1 cellular context compared by ENCODE assay signal in genomic region chr2:101002562-101003277, GRCh38.
TF ChIP-seq lines count a peak whose summit lies in the region.

No MANE protein-coding gene starts in this region.

TF ChIP-seq in HepG2, 621 proteins besides CTCF, POLR2A, EP300 and RAD21 (continued from another document and continues in another):
- TF ChIP-seq, protein P1, sequence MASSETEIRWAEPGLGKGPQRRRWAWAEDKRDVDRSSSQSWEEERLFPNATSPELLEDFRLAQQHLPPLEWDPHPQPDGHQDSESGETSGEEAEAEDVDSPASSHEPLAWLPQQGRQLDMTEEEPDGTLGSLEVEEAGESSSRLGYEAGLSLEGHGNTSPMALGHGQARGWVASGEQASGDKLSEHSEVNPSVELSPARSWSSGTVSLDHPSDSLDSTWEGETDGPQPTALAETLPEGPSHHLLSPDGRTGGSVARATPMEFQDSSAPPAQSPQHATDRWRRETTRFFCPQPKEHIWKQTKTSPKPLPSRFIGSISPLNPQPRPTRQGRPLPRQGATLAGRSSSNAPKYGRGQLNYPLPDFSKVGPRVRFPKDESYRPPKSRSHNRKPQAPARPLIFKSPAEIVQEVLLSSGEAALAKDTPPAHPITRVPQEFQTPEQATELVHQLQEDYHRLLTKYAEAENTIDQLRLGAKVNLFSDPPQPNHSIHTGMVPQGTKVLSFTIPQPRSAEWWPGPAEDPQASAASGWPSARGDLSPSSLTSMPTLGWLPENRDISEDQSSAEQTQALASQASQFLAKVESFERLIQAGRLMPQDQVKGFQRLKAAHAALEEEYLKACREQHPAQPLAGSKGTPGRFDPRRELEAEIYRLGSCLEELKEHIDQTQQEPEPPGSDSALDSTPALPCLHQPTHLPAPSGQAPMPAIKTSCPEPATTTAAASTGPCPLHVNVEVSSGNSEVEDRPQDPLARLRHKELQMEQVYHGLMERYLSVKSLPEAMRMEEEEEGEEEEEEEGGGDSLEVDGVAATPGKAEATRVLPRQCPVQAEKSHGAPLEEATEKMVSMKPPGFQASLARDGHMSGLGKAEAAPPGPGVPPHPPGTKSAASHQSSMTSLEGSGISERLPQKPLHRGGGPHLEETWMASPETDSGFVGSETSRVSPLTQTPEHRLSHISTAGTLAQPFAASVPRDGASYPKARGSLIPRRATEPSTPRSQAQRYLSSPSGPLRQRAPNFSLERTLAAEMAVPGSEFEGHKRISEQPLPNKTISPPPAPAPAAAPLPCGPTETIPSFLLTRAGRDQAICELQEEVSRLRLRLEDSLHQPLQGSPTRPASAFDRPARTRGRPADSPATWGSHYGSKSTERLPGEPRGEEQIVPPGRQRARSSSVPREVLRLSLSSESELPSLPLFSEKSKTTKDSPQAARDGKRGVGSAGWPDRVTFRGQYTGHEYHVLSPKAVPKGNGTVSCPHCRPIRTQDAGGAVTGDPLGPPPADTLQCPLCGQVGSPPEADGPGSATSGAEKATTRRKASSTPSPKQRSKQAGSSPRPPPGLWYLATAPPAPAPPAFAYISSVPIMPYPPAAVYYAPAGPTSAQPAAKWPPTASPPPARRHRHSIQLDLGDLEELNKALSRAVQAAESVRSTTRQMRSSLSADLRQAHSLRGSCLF (CRISPR knock-in tag; IDR thresholded peaks at IDR 0.05; ENCODE audit: borderline replicate concordance), result no peak
- no peak for TF ChIP-seq ATF1 (CRISPR knock-in tag; IDR thresholded peaks at IDR 0.05)
- TF ChIP-seq PAX8 (CRISPR knock-in tag; IDR thresholded peaks at IDR 0.05; ENCODE audit: borderline replicate concordance), result no peak
- TF ChIP-seq MTERF4 (CRISPR knock-in tag; IDR thresholded peaks at IDR 0.05), result peak; percentile 61; the same call in 1 of the 2 replicates
- TF ChIP-seq ZNF713 (CRISPR knock-in tag; IDR thresholded peaks at IDR 0.05), result no peak
- no peak for TF ChIP-seq RELA (CRISPR knock-in tag; IDR thresholded peaks at IDR 0.05)
- no peak for TF ChIP-seq ZBTB2 (CRISPR knock-in tag; IDR thresholded peaks at IDR 0.05; ENCODE audit: low read depth)
- TF ChIP-seq ZMAT3 (CRISPR knock-in tag; conservative IDR thresholded peaks at IDR 0.05), result 0 out of 2 replicates have a peak, but pooled peaks have one; percentile 0
- no peak for TF ChIP-seq ZXDC (CRISPR knock-in tag; IDR thresholded peaks at IDR 0.05)
- TF ChIP-seq, protein P2, sequence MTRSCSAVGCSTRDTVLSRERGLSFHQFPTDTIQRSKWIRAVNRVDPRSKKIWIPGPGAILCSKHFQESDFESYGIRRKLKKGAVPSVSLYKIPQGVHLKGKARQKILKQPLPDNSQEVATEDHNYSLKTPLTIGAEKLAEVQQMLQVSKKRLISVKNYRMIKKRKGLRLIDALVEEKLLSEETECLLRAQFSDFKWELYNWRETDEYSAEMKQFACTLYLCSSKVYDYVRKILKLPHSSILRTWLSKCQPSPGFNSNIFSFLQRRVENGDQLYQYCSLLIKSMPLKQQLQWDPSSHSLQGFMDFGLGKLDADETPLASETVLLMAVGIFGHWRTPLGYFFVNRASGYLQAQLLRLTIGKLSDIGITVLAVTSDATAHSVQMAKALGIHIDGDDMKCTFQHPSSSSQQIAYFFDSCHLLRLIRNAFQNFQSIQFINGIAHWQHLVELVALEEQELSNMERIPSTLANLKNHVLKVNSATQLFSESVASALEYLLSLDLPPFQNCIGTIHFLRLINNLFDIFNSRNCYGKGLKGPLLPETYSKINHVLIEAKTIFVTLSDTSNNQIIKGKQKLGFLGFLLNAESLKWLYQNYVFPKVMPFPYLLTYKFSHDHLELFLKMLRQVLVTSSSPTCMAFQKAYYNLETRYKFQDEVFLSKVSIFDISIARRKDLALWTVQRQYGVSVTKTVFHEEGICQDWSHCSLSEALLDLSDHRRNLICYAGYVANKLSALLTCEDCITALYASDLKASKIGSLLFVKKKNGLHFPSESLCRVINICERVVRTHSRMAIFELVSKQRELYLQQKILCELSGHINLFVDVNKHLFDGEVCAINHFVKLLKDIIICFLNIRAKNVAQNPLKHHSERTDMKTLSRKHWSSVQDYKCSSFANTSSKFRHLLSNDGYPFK (CRISPR knock-in tag; IDR thresholded peaks at IDR 0.05; ENCODE audit: borderline replicate concordance), result 0 out of 2 replicates have a peak, but pooled peaks have one; percentile 1
- TF ChIP-seq ARID2 (CRISPR knock-in tag; IDR thresholded peaks at IDR 0.05; ENCODE audit: borderline replicate concordance), result no peak
- 0 out of 2 replicates have a peak, but pooled peaks have one; percentile 77 for TF ChIP-seq ARID4A (CRISPR knock-in tag; IDR thresholded peaks at IDR 0.05; ENCODE audit: borderline replicate concordance)
- TF ChIP-seq ZNF678 (CRISPR knock-in tag; IDR thresholded peaks at IDR 0.05), result no peak
- TF ChIP-seq ZNF562 (CRISPR knock-in tag; IDR thresholded peaks at IDR 0.05; ENCODE audit: borderline replicate concordance), result no peak
- TF ChIP-seq ZNF570 (CRISPR knock-in tag; IDR thresholded peaks at IDR 0.05; ENCODE audit: borderline replicate concordance), result 0 out of 2 replicates have a peak, but pooled peaks have one; percentile 19
- no peak for TF ChIP-seq ZNF607 (CRISPR knock-in tag; IDR thresholded peaks at IDR 0.05; ENCODE audit: borderline replicate concordance)
- TF ChIP-seq ZNF800 (CRISPR knock-in tag; IDR thresholded peaks at IDR 0.05), result no peak; the same call in 1 of the 2 replicates
- TF ChIP-seq FOXO1 (CRISPR knock-in tag; IDR thresholded peaks at IDR 0.05), result no peak
- no peak for TF ChIP-seq YEATS4 (CRISPR knock-in tag; IDR thresholded peaks at IDR 0.05; ENCODE audit: borderline replicate concordance)
- no peak for TF ChIP-seq ZNF484 (CRISPR knock-in tag; IDR thresholded peaks at IDR 0.05; ENCODE audit: borderline replicate concordance, low read depth)
- no peak for TF ChIP-seq RFXANK (CRISPR knock-in tag; IDR thresholded peaks at IDR 0.05)
- TF ChIP-seq GATAD2A (CRISPR knock-in tag; IDR thresholded peaks at IDR 0.05), result no peak
- TF ChIP-seq RBM39 (IDR thresholded peaks at IDR 0.05; ENCODE audit: low read depth, low read length, poor library complexity, severe bottlenecking), result peak; percentile 4
- no peak for TF ChIP-seq ZSCAN12 (CRISPR knock-in tag; IDR thresholded peaks at IDR 0.05)
- no peak for TF ChIP-seq CEBPB (IDR thresholded peaks at IDR 0.05; ENCODE audit: borderline replicate concordance, low read depth, low read length)
- 0 out of 2 replicates have a peak, but pooled peaks have one; percentile 3 for TF ChIP-seq ZKSCAN1 (IDR thresholded peaks at IDR 0.05; ENCODE audit: low read length)
- TF ChIP-seq YY1 (IDR thresholded peaks at IDR 0.05; ENCODE audit: insufficient read depth, insufficient replicate concordance, low read depth, low read length), result no peak
- TF ChIP-seq, protein P3, sequence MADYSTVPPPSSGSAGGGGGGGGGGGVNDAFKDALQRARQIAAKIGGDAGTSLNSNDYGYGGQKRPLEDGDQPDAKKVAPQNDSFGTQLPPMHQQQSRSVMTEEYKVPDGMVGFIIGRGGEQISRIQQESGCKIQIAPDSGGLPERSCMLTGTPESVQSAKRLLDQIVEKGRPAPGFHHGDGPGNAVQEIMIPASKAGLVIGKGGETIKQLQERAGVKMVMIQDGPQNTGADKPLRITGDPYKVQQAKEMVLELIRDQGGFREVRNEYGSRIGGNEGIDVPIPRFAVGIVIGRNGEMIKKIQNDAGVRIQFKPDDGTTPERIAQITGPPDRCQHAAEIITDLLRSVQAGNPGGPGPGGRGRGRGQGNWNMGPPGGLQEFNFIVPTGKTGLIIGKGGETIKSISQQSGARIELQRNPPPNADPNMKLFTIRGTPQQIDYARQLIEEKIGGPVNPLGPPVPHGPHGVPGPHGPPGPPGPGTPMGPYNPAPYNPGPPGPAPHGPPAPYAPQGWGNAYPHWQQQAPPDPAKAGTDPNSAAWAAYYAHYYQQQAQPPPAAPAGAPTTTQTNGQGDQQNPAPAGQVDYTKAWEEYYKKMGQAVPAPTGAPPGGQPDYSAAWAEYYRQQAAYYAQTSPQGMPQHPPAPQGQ (CRISPR knock-in tag; IDR thresholded peaks at IDR 0.05; ENCODE audit: borderline replicate concordance), result no peak
- peak; percentile 22; the same call in 1 of the 2 replicates for TF ChIP-seq ZNF674 (CRISPR knock-in tag; IDR thresholded peaks at IDR 0.05; ENCODE audit: low read depth)
- TF ChIP-seq ZBTB49 (CRISPR knock-in tag; IDR thresholded peaks at IDR 0.05; ENCODE audit: borderline replicate concordance), result no peak
